2 cellular contexts compared by ENCODE assay signal in the genomic region with DNA sequence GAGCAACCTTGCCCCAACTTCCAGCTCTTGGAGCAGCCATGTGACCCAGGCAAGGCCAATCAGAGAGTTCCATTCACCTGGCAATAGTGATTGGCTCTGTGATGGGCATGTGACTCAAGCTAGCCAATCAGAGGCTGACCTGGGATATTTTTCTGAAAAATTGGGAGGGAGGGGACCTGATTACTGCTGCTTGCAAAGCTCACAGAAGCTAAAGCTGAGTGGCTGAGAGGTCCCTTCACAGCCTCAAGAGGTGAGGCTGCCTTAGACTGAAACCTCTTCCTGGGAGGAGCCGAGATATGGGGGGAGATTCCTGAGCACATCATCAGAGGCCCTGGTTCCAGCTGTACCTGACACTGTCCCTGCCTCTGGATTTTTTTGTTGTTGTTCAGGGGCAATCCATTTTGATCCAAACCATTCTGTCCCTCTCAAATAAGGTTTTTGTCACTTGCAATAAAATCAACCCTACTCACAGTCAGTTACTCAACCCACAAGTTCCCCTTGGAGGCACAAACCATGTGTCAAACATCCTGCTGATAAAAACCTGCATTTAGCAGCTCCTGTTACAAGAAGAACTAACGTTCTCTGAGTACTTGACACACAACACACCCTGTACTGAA.
A peak's percentile ranks its signal among the peaks of the same experiment; 100 is the strongest.
TF ChIP-seq lines count a peak whose summit lies in the region.

No MANE protein-coding gene starts in this region.

TF ChIP-seq in SK-N-SH, 30 proteins besides CTCF, POLR2A, EP300 and RAD21:
- no peak for TF ChIP-seq TCF12 (IDR thresholded peaks at IDR 0.05)
- TF ChIP-seq, protein P1, sequence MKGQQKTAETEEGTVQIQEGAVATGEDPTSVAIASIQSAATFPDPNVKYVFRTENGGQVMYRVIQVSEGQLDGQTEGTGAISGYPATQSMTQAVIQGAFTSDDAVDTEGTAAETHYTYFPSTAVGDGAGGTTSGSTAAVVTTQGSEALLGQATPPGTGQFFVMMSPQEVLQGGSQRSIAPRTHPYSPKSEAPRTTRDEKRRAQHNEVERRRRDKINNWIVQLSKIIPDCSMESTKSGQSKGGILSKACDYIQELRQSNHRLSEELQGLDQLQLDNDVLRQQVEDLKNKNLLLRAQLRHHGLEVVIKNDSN (IDR thresholded peaks at IDR 0.05; ENCODE audit: borderline replicate concordance, low read depth), result peak; percentile 64; the same call in 1 of the 2 replicates

TF ChIP-seq in SK-N-SH treated with all-trans-retinoic acid at 6 μM for 48 hours, 23 proteins besides CTCF, POLR2A, EP300 and RAD21:
- TF ChIP-seq ZC3H10 (CRISPR knock-in tag; IDR thresholded peaks at IDR 0.05) (no peak), ESRRG (CRISPR knock-in tag; IDR thresholded peaks at IDR 0.05) (no peak), GLIS3 (CRISPR knock-in tag; IDR thresholded peaks at IDR 0.05) (no peak), ZNF70 (CRISPR knock-in tag; IDR thresholded peaks at IDR 0.05) (no peak), TCF4 (CRISPR knock-in tag; IDR thresholded peaks at IDR 0.05; ENCODE audit: borderline replicate concordance) (no peak), SNAI2 (CRISPR knock-in tag; IDR thresholded peaks at IDR 0.05) (no peak)
